In the genomic region with DNA sequence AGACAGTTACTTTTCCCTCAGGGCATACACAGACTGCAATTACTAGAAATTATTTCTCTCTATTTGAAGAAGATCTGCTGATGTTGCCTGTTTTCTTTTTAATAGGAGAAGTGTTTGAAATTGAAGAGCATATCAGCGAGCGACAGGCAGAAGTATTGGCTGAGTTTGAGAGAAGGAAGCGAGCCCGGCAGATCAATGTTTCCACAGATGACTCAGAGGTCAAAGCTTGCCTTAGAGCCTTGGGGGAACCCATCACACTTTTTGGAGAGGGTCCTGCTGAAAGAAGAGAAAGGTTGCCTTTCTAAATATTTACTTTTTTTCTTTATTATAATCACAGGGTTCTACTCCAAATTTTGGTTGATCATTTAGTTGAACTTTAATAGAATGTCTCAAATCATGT, we compare ENCODE assay signal across 1 cellular context.
A peak's percentile ranks its signal among the peaks of the same experiment; 100 is the strongest.
TF ChIP-seq lines count a peak whose summit lies in the region.

No MANE protein-coding gene starts in this region.

TF ChIP-seq in HepG2, 621 proteins besides CTCF, POLR2A, EP300 and RAD21 (continued from another document and continues in another):
- TF ChIP-seq, protein P1, sequence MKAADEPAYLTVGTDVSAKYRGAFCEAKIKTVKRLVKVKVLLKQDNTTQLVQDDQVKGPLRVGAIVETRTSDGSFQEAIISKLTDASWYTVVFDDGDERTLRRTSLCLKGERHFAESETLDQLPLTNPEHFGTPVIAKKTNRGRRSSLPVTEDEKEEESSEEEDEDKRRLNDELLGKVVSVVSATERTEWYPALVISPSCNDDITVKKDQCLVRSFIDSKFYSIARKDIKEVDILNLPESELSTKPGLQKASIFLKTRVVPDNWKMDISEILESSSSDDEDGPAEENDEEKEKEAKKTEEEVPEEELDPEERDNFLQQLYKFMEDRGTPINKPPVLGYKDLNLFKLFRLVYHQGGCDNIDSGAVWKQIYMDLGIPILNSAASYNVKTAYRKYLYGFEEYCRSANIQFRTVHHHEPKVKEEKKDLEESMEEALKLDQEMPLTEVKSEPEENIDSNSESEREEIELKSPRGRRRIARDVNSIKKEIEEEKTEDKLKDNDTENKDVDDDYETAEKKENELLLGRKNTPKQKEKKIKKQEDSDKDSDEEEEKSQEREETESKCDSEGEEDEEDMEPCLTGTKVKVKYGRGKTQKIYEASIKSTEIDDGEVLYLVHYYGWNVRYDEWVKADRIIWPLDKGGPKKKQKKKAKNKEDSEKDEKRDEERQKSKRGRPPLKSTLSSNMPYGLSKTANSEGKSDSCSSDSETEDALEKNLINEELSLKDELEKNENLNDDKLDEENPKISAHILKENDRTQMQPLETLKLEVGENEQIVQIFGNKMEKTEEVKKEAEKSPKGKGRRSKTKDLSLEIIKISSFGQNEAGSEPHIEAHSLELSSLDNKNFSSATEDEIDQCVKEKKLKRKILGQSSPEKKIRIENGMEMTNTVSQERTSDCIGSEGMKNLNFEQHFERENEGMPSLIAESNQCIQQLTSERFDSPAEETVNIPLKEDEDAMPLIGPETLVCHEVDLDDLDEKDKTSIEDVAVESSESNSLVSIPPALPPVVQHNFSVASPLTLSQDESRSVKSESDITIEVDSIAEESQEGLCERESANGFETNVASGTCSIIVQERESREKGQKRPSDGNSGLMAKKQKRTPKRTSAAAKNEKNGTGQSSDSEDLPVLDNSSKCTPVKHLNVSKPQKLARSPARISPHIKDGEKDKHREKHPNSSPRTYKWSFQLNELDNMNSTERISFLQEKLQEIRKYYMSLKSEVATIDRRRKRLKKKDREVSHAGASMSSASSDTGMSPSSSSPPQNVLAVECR (CRISPR knock-in tag; IDR thresholded peaks at IDR 0.05; ENCODE audit: borderline replicate concordance), result no peak
- no peak for TF ChIP-seq ZSCAN30 (CRISPR knock-in tag; IDR thresholded peaks at IDR 0.05)
- no peak for TF ChIP-seq FLYWCH1 (CRISPR knock-in tag; IDR thresholded peaks at IDR 0.05)
- TF ChIP-seq ZNF3 (CRISPR knock-in tag; IDR thresholded peaks at IDR 0.05), result no peak
- no peak for TF ChIP-seq ZNF510 (CRISPR knock-in tag; IDR thresholded peaks at IDR 0.05; ENCODE audit: low read depth)
- no peak for TF ChIP-seq ESRRA (CRISPR knock-in tag; IDR thresholded peaks at IDR 0.05; ENCODE audit: low read depth)
- TF ChIP-seq ZNF160 (CRISPR knock-in tag; IDR thresholded peaks at IDR 0.05), result no peak
- TF ChIP-seq, protein P2, sequence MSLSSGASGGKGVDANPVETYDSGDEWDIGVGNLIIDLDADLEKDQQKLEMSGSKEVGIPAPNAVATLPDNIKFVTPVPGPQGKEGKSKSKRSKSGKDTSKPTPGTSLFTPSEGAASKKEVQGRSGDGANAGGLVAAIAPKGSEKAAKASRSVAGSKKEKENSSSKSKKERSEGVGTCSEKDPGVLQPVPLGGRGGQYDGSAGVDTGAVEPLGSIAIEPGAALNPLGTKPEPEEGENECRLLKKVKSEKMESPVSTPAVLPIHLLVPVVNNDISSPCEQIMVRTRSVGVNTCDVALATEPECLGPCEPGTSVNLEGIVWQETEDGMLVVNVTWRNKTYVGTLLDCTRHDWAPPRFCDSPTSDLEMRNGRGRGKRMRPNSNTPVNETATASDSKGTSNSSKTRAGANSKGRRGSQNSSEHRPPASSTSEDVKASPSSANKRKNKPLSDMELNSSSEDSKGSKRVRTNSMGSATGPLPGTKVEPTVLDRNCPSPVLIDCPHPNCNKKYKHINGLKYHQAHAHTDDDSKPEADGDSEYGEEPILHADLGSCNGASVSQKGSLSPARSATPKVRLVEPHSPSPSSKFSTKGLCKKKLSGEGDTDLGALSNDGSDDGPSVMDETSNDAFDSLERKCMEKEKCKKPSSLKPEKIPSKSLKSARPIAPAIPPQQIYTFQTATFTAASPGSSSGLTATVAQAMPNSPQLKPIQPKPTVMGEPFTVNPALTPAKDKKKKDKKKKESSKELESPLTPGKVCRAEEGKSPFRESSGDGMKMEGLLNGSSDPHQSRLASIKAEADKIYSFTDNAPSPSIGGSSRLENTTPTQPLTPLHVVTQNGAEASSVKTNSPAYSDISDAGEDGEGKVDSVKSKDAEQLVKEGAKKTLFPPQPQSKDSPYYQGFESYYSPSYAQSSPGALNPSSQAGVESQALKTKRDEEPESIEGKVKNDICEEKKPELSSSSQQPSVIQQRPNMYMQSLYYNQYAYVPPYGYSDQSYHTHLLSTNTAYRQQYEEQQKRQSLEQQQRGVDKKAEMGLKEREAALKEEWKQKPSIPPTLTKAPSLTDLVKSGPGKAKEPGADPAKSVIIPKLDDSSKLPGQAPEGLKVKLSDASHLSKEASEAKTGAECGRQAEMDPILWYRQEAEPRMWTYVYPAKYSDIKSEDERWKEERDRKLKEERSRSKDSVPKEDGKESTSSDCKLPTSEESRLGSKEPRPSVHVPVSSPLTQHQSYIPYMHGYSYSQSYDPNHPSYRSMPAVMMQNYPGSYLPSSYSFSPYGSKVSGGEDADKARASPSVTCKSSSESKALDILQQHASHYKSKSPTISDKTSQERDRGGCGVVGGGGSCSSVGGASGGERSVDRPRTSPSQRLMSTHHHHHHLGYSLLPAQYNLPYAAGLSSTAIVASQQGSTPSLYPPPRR (CRISPR knock-in tag; IDR thresholded peaks at IDR 0.05; ENCODE audit: borderline replicate concordance), result no peak
- TF ChIP-seq GTF3A (CRISPR knock-in tag; conservative IDR thresholded peaks at IDR 0.05), result no peak
- TF ChIP-seq, protein P3, sequence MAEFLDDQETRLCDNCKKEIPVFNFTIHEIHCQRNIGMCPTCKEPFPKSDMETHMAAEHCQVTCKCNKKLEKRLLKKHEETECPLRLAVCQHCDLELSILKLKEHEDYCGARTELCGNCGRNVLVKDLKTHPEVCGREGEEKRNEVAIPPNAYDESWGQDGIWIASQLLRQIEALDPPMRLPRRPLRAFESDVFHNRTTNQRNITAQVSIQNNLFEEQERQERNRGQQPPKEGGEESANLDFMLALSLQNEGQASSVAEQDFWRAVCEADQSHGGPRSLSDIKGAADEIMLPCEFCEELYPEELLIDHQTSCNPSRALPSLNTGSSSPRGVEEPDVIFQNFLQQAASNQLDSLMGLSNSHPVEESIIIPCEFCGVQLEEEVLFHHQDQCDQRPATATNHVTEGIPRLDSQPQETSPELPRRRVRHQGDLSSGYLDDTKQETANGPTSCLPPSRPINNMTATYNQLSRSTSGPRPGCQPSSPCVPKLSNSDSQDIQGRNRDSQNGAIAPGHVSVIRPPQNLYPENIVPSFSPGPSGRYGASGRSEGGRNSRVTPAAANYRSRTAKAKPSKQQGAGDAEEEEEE (CRISPR knock-in tag; IDR thresholded peaks at IDR 0.05; ENCODE audit: borderline replicate concordance), result no peak
- no peak for TF ChIP-seq ZNF788 (CRISPR knock-in tag; IDR thresholded peaks at IDR 0.05; ENCODE audit: borderline replicate concordance)
- no peak for TF ChIP-seq HIVEP1 (CRISPR knock-in tag; IDR thresholded peaks at IDR 0.05)
- TF ChIP-seq HNRNPL (IDR thresholded peaks at IDR 0.05; ENCODE audit: low read depth, low read length), result no peak
- TF ChIP-seq, protein P4, sequence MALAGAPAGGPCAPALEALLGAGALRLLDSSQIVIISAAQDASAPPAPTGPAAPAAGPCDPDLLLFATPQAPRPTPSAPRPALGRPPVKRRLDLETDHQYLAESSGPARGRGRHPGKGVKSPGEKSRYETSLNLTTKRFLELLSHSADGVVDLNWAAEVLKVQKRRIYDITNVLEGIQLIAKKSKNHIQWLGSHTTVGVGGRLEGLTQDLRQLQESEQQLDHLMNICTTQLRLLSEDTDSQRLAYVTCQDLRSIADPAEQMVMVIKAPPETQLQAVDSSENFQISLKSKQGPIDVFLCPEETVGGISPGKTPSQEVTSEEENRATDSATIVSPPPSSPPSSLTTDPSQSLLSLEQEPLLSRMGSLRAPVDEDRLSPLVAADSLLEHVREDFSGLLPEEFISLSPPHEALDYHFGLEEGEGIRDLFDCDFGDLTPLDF (CRISPR knock-in tag; IDR thresholded peaks at IDR 0.05), result no peak
- no peak for TF ChIP-seq EHMT2 (IDR thresholded peaks at IDR 0.05; ENCODE audit: borderline replicate concordance, low read depth, low read length)
- TF ChIP-seq MIER2 (CRISPR knock-in tag; IDR thresholded peaks at IDR 0.05), result no peak
- no peak for TF ChIP-seq NCOR1 (IDR thresholded peaks at IDR 0.05; ENCODE audit: borderline replicate concordance, low read length)
- no peak for TF ChIP-seq MYC (CRISPR knock-in tag; IDR thresholded peaks at IDR 0.05; ENCODE audit: borderline replicate concordance)
- TF ChIP-seq, protein P5, sequence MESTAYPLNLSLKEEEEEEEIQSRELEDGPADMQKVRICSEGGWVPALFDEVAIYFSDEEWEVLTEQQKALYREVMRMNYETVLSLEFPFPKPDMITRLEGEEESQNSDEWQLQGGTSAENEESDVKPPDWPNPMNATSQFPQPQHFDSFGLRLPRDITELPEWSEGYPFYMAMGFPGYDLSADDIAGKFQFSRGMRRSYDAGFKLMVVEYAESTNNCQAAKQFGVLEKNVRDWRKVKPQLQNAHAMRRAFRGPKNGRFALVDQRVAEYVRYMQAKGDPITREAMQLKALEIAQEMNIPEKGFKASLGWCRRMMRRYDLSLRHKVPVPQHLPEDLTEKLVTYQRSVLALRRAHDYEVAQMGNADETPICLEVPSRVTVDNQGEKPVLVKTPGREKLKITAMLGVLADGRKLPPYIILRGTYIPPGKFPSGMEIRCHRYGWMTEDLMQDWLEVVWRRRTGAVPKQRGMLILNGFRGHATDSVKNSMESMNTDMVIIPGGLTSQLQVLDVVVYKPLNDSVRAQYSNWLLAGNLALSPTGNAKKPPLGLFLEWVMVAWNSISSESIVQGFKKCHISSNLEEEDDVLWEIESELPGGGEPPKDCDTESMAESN (CRISPR knock-in tag; conservative IDR thresholded peaks at IDR 0.05), result no peak
- no peak for TF ChIP-seq CCDC6 (CRISPR knock-in tag; IDR thresholded peaks at IDR 0.05)
- TF ChIP-seq MAFK (conservative IDR thresholded peaks at IDR 0.05 in 1 of 2, IDR thresholded peaks at IDR 0.05 in 1 of 2; ENCODE audit: low read length in 2 of 2), result peak in 1 of 2 experiments; percentile 52; a peak in 1 of 4 replicates
- TF ChIP-seq, protein P6, sequence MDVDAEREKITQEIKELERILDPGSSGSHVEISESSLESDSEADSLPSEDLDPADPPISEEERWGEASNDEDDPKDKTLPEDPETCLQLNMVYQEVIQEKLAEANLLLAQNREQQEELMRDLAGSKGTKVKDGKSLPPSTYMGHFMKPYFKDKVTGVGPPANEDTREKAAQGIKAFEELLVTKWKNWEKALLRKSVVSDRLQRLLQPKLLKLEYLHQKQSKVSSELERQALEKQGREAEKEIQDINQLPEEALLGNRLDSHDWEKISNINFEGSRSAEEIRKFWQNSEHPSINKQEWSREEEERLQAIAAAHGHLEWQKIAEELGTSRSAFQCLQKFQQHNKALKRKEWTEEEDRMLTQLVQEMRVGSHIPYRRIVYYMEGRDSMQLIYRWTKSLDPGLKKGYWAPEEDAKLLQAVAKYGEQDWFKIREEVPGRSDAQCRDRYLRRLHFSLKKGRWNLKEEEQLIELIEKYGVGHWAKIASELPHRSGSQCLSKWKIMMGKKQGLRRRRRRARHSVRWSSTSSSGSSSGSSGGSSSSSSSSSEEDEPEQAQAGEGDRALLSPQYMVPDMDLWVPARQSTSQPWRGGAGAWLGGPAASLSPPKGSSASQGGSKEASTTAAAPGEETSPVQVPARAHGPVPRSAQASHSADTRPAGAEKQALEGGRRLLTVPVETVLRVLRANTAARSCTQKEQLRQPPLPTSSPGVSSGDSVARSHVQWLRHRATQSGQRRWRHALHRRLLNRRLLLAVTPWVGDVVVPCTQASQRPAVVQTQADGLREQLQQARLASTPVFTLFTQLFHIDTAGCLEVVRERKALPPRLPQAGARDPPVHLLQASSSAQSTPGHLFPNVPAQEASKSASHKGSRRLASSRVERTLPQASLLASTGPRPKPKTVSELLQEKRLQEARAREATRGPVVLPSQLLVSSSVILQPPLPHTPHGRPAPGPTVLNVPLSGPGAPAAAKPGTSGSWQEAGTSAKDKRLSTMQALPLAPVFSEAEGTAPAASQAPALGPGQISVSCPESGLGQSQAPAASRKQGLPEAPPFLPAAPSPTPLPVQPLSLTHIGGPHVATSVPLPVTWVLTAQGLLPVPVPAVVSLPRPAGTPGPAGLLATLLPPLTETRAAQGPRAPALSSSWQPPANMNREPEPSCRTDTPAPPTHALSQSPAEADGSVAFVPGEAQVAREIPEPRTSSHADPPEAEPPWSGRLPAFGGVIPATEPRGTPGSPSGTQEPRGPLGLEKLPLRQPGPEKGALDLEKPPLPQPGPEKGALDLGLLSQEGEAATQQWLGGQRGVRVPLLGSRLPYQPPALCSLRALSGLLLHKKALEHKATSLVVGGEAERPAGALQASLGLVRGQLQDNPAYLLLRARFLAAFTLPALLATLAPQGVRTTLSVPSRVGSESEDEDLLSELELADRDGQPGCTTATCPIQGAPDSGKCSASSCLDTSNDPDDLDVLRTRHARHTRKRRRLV (CRISPR knock-in tag; IDR thresholded peaks at IDR 0.05), result no peak
- peak; percentile 45; the same call in 1 of the 2 replicates for TF ChIP-seq ETV5 (CRISPR knock-in tag; IDR thresholded peaks at IDR 0.05; ENCODE audit: borderline replicate concordance)
- TF ChIP-seq ONECUT2 (CRISPR knock-in tag; IDR thresholded peaks at IDR 0.05), result peak; percentile 43; the same call in 1 of the 2 replicates
- no peak for TF ChIP-seq ZNF577 (CRISPR knock-in tag; IDR thresholded peaks at IDR 0.05; ENCODE audit: borderline replicate concordance, low read depth)
- TF ChIP-seq NFKB2 (CRISPR knock-in tag; IDR thresholded peaks at IDR 0.05; ENCODE audit: borderline replicate concordance), result no peak
- no peak for TF ChIP-seq KDM4B (CRISPR knock-in tag; IDR thresholded peaks at IDR 0.05)
- TF ChIP-seq CREM (IDR thresholded peaks at IDR 0.05), result no peak
- TF ChIP-seq CREM (CRISPR knock-in tag; IDR thresholded peaks at IDR 0.05), result no peak
- no peak for TF ChIP-seq ZBTB21 (CRISPR knock-in tag; IDR thresholded peaks at IDR 0.05)
- TF ChIP-seq, protein P7, sequence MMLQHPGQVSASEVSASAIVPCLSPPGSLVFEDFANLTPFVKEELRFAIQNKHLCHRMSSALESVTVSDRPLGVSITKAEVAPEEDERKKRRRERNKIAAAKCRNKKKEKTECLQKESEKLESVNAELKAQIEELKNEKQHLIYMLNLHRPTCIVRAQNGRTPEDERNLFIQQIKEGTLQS (CRISPR knock-in tag; IDR thresholded peaks at IDR 0.05), result 0 out of 2 replicates have a peak, but pooled peaks have one; percentile 38
- TF ChIP-seq CAMTA2 (CRISPR knock-in tag; IDR thresholded peaks at IDR 0.05; ENCODE audit: borderline replicate concordance), result no peak
- no peak for TF ChIP-seq LCORL (IDR thresholded peaks at IDR 0.05)
- TF ChIP-seq LCORL (CRISPR knock-in tag; IDR thresholded peaks at IDR 0.05), result peak; percentile 44; the same call in 1 of the 2 replicates
- peak; percentile 90 for TF ChIP-seq FOSL2 (CRISPR knock-in tag; IDR thresholded peaks at IDR 0.05)
- no peak for TF ChIP-seq ZNF207 (IDR thresholded peaks at IDR 0.05; ENCODE audit: borderline replicate concordance)
- TF ChIP-seq, protein P8, sequence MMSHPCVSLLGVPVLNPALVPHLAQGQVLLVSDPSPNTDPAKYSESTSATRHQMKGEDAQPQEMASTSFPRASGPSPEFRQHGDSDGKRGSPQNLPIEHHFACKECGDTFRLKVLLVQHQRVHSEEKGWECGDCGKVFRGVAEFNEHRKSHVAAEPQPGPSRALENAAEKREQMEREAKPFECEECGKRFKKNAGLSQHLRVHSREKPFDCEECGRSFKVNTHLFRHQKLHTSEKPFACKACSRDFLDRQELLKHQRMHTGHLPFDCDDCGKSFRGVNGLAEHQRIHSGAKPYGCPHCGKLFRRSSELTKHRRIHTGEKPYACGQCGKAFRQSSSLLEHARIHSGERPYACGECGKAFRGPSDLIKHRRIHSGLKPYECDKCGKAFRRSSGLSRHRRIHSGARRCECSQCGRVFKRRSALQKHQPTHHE (CRISPR knock-in tag; IDR thresholded peaks at IDR 0.05; ENCODE audit: borderline replicate concordance), result no peak
